8 cellular contexts compared by ENCODE assay signal in genomic region chr2:200631287-200631686, GRCh38. TPM values are rescaled to one million over a fixed set of nuclear protein-coding genes. Genes with fewer than 3 reads are reported as not detected.
"Had no signal": no experiment of that assay in that cellular context is flagged by ENCODE, and none has a peak within 500 bp of the region (broad histone marks: within the 10 kb centered on the region; RNA-seq: fewer than 3 reads in every experiment).

No MANE protein-coding gene starts in this region.

- H3K27ac ChIP-seq: HL-60, KMS-11 had no signal

- H3K9ac ChIP-seq: KMS-11 had no signal

- ATAC-seq: HepG2, K562 had no signal

- H3K4me3 ChIP-seq: K562 had no signal

- DNase-seq: IMR-90, KBM-7, KG1 had no signal

RNA-seq across cellular contexts. Expression of gene AOX1, which starts 45.5 kb away (rescaled TPM):
- total RNA-seq: HT-29 had no signal
